Comparison of ENCODE assay signal across 1 cellular context in genomic region chr6:85678602-85679444, GRCh38.
TF ChIP-seq lines count a peak whose summit lies in the region.

No MANE protein-coding gene starts in this region.

TF ChIP-seq in K562, 482 proteins besides CTCF, POLR2A, EP300 and RAD21 (continued from another document and continues in another):
- TF ChIP-seq ZNF592 (IDR thresholded peaks at IDR 0.05) (peak; percentile 85), NCOA1 (IDR thresholded peaks at IDR 0.05; ENCODE audit: low read depth) (no peak), GABPB2 (CRISPR knock-in tag; conservative IDR thresholded peaks at IDR 0.05) (no peak), ZBTB1 (CRISPR knock-in tag; IDR thresholded peaks at IDR 0.05; ENCODE audit: borderline replicate concordance, low read depth) (peak; percentile 43), MAFG (tag; conservative IDR thresholded peaks at IDR 0.05) (no peak), ZNF444 (CRISPR knock-in tag; IDR thresholded peaks at IDR 0.05) (no peak), MECOM (CRISPR knock-in tag; IDR thresholded peaks at IDR 0.05) (0 out of 2 replicates have a peak, but pooled peaks have one; percentile 10), GTF2F1 (IDR thresholded peaks at IDR 0.05; ENCODE audit: low read depth, low read length) (peak; percentile 99), PRDM10 (IDR thresholded peaks at IDR 0.05; ENCODE audit: partially characterized antibody) (no peak), ZNF140 (CRISPR knock-in tag; IDR thresholded peaks at IDR 0.05) (no peak), ATF2 (CRISPR knock-in tag; IDR thresholded peaks at IDR 0.05) (no peak), EZH2 (IDR thresholded peaks at IDR 0.05; ENCODE audit: borderline replicate concordance, low read depth, low read length) (no peak), ZC3H4 (CRISPR knock-in tag; IDR thresholded peaks at IDR 0.05; ENCODE audit: borderline replicate concordance) (no peak), POLR2AphosphoS2 (IDR thresholded peaks at IDR 0.05; ENCODE audit: low read length) (peak; percentile 96), ZNF436 (CRISPR knock-in tag; IDR thresholded peaks at IDR 0.05) (peak; percentile 74; the same call in 1 of the 2 replicates), NCOR1 (IDR thresholded peaks at IDR 0.05) (peak; percentile 61), PHB (CRISPR knock-in tag; IDR thresholded peaks at IDR 0.05) (peak; percentile 29), ETV5 (CRISPR knock-in tag; IDR thresholded peaks at IDR 0.05; ENCODE audit: low read depth) (peak; percentile 57), TGIF2 (CRISPR knock-in tag; IDR thresholded peaks at IDR 0.05) (peak; percentile 84; the same call in 1 of the 2 replicates), HDAC3 (IDR thresholded peaks at IDR 0.05; ENCODE audit: borderline replicate concordance, partially characterized antibody) (no peak), ZNF324 (CRISPR knock-in tag; IDR thresholded peaks at IDR 0.05) (no peak), TEAD4 (IDR thresholded peaks at IDR 0.05; ENCODE audit: low read length) (peak; percentile 39), TEAD4 (CRISPR knock-in tag; IDR thresholded peaks at IDR 0.05; ENCODE audit: borderline replicate concordance) (no peak), ZNF197 (CRISPR knock-in tag; IDR thresholded peaks at IDR 0.05; ENCODE audit: low read depth) (peak; percentile 83), HNRNPK (IDR thresholded peaks at IDR 0.05; ENCODE audit: low read depth, low read length, poor library complexity, severe bottlenecking) (no peak), ZNF551 (CRISPR knock-in tag; IDR thresholded peaks at IDR 0.05) (no peak), FOXA3 (CRISPR knock-in tag; conservative IDR thresholded peaks at IDR 0.05 in 1 of 2, IDR thresholded peaks at IDR 0.05 in 1 of 2) (peak in 1 of 2 experiments; percentile 74; a peak in 1 of 4 replicates), ZNF655 (CRISPR knock-in tag; IDR thresholded peaks at IDR 0.05) (no peak), ZFP1 (CRISPR knock-in tag; IDR thresholded peaks at IDR 0.05) (no peak), TAF7 (tag; IDR thresholded peaks at IDR 0.05) (peak; percentile 98), ZNF668 (CRISPR knock-in tag; IDR thresholded peaks at IDR 0.05) (no peak), ZNF239 (CRISPR knock-in tag; IDR thresholded peaks at IDR 0.05) (no peak; the same call in 1 of the 2 replicates), ZNF121 (CRISPR knock-in tag; conservative IDR thresholded peaks at IDR 0.05) (no peak), BRD4 (IDR thresholded peaks at IDR 0.05) (no peak), BMI1 (IDR thresholded peaks at IDR 0.05; ENCODE audit: low read length) (no peak), SNIP1 (IDR thresholded peaks at IDR 0.05; ENCODE audit: low read depth) (no peak), OTX1 (CRISPR knock-in tag; IDR thresholded peaks at IDR 0.05) (peak; percentile 64; the same call in 1 of the 2 replicates), ZNF408 (CRISPR knock-in tag; IDR thresholded peaks at IDR 0.05; ENCODE audit: low read depth) (no peak), ZNF41 (CRISPR knock-in tag; conservative IDR thresholded peaks at IDR 0.05) (no peak), KLF1 (tag; IDR thresholded peaks at IDR 0.05) (peak; percentile 39; the same call in 1 of the 2 replicates), TRIM24 (IDR thresholded peaks at IDR 0.05) (no peak), NR2C1 (IDR thresholded peaks at IDR 0.05) (no peak), NR2C1 (tag; IDR thresholded peaks at IDR 0.05) (no peak), SMARCA5 (IDR thresholded peaks at IDR 0.05) (no peak), ZSCAN29 (IDR thresholded peaks at IDR 0.05) (no peak), HNRNPH1 (optimal IDR thresholded peaks at IDR 0.05; ENCODE audit: low read depth, low read length) (no peak)
- TF ChIP-seq, protein P1, sequence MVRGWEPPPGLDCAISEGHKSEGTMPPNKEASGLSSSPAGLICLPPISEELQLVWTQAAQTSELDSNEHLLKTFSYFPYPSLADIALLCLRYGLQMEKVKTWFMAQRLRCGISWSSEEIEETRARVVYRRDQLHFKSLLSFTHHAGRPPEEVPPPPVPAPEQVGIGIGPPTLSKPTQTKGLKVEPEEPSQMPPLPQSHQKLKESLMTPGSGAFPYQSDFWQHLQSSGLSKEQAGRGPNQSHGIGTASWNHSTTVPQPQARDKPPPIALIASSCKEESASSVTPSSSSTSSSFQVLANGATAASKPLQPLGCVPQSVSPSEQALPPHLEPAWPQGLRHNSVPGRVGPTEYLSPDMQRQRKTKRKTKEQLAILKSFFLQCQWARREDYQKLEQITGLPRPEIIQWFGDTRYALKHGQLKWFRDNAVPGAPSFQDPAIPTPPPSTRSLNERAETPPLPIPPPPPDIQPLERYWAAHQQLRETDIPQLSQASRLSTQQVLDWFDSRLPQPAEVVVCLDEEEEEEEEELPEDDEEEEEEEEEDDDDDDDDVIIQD (CRISPR knock-in tag; IDR thresholded peaks at IDR 0.05), result no peak
- TF ChIP-seq, protein P2, sequence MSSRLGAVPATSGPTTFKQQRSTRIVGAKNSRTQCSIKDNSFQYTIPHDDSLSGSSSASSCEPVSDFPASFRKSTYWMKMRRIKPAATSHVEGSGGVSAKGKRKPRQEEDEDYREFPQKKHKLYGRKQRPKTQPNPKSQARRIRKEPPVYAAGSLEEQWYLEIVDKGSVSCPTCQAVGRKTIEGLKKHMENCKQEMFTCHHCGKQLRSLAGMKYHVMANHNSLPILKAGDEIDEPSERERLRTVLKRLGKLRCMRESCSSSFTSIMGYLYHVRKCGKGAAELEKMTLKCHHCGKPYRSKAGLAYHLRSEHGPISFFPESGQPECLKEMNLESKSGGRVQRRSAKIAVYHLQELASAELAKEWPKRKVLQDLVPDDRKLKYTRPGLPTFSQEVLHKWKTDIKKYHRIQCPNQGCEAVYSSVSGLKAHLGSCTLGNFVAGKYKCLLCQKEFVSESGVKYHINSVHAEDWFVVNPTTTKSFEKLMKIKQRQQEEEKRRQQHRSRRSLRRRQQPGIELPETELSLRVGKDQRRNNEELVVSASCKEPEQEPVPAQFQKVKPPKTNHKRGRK (tag; IDR thresholded peaks at IDR 0.05), result no peak
- TF ChIP-seq, protein P3, sequence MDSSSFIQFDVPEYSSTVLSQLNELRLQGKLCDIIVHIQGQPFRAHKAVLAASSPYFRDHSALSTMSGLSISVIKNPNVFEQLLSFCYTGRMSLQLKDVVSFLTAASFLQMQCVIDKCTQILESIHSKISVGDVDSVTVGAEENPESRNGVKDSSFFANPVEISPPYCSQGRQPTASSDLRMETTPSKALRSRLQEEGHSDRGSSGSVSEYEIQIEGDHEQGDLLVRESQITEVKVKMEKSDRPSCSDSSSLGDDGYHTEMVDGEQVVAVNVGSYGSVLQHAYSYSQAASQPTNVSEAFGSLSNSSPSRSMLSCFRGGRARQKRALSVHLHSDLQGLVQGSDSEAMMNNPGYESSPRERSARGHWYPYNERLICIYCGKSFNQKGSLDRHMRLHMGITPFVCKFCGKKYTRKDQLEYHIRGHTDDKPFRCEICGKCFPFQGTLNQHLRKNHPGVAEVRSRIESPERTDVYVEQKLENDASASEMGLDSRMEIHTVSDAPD (CRISPR knock-in tag; IDR thresholded peaks at IDR 0.05), result no peak
- TF ChIP-seq, protein P4, sequence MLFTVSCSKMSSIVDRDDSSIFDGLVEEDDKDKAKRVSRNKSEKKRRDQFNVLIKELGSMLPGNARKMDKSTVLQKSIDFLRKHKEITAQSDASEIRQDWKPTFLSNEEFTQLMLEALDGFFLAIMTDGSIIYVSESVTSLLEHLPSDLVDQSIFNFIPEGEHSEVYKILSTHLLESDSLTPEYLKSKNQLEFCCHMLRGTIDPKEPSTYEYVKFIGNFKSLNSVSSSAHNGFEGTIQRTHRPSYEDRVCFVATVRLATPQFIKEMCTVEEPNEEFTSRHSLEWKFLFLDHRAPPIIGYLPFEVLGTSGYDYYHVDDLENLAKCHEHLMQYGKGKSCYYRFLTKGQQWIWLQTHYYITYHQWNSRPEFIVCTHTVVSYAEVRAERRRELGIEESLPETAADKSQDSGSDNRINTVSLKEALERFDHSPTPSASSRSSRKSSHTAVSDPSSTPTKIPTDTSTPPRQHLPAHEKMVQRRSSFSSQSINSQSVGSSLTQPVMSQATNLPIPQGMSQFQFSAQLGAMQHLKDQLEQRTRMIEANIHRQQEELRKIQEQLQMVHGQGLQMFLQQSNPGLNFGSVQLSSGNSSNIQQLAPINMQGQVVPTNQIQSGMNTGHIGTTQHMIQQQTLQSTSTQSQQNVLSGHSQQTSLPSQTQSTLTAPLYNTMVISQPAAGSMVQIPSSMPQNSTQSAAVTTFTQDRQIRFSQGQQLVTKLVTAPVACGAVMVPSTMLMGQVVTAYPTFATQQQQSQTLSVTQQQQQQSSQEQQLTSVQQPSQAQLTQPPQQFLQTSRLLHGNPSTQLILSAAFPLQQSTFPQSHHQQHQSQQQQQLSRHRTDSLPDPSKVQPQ (CRISPR knock-in tag; IDR thresholded peaks at IDR 0.05; ENCODE audit: borderline replicate concordance), result no peak
- TF ChIP-seq, protein P5, sequence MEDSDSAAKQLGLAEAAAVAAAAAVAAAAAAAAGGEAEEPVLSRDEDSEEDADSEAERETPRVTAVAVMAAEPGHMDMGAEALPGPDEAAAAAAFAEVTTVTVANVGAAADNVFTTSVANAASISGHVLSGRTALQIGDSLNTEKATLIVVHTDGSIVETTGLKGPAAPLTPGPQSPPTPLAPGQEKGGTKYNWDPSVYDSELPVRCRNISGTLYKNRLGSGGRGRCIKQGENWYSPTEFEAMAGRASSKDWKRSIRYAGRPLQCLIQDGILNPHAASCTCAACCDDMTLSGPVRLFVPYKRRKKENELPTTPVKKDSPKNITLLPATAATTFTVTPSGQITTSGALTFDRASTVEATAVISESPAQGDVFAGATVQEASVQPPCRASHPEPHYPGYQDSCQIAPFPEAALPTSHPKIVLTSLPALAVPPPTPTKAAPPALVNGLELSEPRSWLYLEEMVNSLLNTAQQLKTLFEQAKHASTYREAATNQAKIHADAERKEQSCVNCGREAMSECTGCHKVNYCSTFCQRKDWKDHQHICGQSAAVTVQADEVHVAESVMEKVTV (CRISPR knock-in tag; IDR thresholded peaks at IDR 0.05), result no peak
